In the genomic region with DNA sequence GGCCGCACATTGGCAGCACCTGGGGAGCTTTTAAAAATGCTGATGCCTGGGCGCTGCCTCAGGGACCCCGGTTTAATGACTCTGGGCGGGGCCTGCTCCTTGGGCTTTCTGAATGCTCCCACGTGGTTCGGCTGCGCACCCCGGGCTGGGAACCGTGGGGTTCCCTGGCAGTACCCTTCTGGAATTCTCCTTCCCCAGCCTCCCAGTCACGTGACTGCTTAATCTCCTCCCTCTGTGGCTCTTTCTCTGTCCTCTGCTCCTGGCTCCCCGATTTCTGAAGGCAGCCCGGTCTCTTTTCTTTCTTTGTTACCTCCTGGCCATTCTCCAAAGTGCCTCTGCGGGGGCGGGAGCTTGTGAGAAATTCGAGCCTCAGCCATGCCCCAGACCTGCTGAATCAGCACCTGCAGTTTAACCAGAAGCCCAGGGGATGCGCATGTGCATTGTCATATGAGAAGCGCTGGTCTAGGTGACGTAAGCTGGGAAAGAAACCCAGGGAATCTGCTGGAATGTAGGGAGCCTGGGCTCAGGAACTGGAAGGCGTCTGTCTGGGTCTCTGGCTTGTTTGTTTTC, we compare ENCODE assay signal across 1 cellular context.
TF ChIP-seq lines count a peak whose summit lies in the region.

No MANE protein-coding gene starts in this region.

TF ChIP-seq in K562, 482 proteins besides CTCF, POLR2A, EP300 and RAD21 (continued from another document and continues in another):
- TF ChIP-seq, protein P1, sequence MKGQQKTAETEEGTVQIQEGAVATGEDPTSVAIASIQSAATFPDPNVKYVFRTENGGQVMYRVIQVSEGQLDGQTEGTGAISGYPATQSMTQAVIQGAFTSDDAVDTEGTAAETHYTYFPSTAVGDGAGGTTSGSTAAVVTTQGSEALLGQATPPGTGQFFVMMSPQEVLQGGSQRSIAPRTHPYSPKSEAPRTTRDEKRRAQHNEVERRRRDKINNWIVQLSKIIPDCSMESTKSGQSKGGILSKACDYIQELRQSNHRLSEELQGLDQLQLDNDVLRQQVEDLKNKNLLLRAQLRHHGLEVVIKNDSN (CRISPR knock-in tag; IDR thresholded peaks at IDR 0.05), result peak; percentile 65
- TF ChIP-seq BMI1 (IDR thresholded peaks at IDR 0.05; ENCODE audit: low read length) (no peak), MYC (IDR thresholded peaks at IDR 0.05; ENCODE audit: low read depth, low read length) (0 out of 2 replicates have a peak, but pooled peaks have one; percentile 33), MYC (CRISPR knock-in tag; IDR thresholded peaks at IDR 0.05; ENCODE audit: borderline replicate concordance, low read depth) (no peak), NFATC3 (IDR thresholded peaks at IDR 0.05) (no peak), ZNF431 (CRISPR knock-in tag; IDR thresholded peaks at IDR 0.05) (no peak), ATF1 (CRISPR knock-in tag; IDR thresholded peaks at IDR 0.05) (no peak), ATF1 (tag; IDR thresholded peaks at IDR 0.05) (peak; percentile 26; the same call in 1 of the 2 replicates), NFIC (IDR thresholded peaks at IDR 0.05) (peak; percentile 81), BACH1 (tag; IDR thresholded peaks at IDR 0.05) (no peak), RUNX1 (IDR thresholded peaks at IDR 0.05; ENCODE audit: low read depth) (no peak), NONO (IDR thresholded peaks at IDR 0.05; ENCODE audit: low read depth in 2 of 2, low read length in 1 of 2) (no peak), ZNF316 (IDR thresholded peaks at IDR 0.05) (peak; percentile 98), TOE1 (IDR thresholded peaks at IDR 0.05; ENCODE audit: borderline replicate concordance) (peak; percentile 93), TOE1 (CRISPR knock-in tag; IDR thresholded peaks at IDR 0.05; ENCODE audit: borderline replicate concordance, low read depth) (no peak), ZNF436 (CRISPR knock-in tag; IDR thresholded peaks at IDR 0.05) (no peak), CBX8 (IDR thresholded peaks at IDR 0.05; ENCODE audit: borderline replicate concordance, extremely low read depth, low read depth, low read length, poor library complexity, severe bottlenecking) (no peak), CREM (IDR thresholded peaks at IDR 0.05; ENCODE audit: low read depth) (0 out of 2 replicates have a peak, but pooled peaks have one; percentile 39), ZNF699 (CRISPR knock-in tag; IDR thresholded peaks at IDR 0.05; ENCODE audit: insufficient replicate concordance) (no peak), NCOA2 (IDR thresholded peaks at IDR 0.05; ENCODE audit: partially characterized antibody in 2 of 2) (no peak), NRF1 (conservative IDR thresholded peaks at IDR 0.05 in 1 of 2, IDR thresholded peaks at IDR 0.05 in 1 of 2) (peak; percentile 92 to 93), MAFF (IDR thresholded peaks at IDR 0.05; ENCODE audit: low read length) (peak; percentile 96), BHLHE40 (IDR thresholded peaks at IDR 0.05; ENCODE audit: low read length) (peak; percentile 51), YBX1 (IDR thresholded peaks at IDR 0.05) (no peak), CBFA2T3 (IDR thresholded peaks at IDR 0.05) (0 out of 2 replicates have a peak, but pooled peaks have one; percentile 3), DIDO1 (tag; IDR thresholded peaks at IDR 0.05; ENCODE audit: low read depth) (no peak), MAFG (tag; conservative IDR thresholded peaks at IDR 0.05) (peak; percentile 95)
- TF ChIP-seq, protein P2, sequence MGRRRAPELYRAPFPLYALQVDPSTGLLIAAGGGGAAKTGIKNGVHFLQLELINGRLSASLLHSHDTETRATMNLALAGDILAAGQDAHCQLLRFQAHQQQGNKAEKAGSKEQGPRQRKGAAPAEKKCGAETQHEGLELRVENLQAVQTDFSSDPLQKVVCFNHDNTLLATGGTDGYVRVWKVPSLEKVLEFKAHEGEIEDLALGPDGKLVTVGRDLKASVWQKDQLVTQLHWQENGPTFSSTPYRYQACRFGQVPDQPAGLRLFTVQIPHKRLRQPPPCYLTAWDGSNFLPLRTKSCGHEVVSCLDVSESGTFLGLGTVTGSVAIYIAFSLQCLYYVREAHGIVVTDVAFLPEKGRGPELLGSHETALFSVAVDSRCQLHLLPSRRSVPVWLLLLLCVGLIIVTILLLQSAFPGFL (CRISPR knock-in tag; IDR thresholded peaks at IDR 0.05), result no peak
- TF ChIP-seq, protein P3, sequence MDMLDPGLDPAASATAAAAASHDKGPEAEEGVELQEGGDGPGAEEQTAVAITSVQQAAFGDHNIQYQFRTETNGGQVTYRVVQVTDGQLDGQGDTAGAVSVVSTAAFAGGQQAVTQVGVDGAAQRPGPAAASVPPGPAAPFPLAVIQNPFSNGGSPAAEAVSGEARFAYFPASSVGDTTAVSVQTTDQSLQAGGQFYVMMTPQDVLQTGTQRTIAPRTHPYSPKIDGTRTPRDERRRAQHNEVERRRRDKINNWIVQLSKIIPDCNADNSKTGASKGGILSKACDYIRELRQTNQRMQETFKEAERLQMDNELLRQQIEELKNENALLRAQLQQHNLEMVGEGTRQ (CRISPR knock-in tag; IDR thresholded peaks at IDR 0.05), result peak; percentile 77
- TF ChIP-seq, protein P4, sequence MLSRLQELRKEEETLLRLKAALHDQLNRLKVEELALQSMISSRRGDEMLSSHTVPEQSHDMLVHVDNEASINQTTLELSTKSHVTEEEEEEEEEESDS (CRISPR knock-in tag; IDR thresholded peaks at IDR 0.05), result no peak
- TF ChIP-seq, protein P5, sequence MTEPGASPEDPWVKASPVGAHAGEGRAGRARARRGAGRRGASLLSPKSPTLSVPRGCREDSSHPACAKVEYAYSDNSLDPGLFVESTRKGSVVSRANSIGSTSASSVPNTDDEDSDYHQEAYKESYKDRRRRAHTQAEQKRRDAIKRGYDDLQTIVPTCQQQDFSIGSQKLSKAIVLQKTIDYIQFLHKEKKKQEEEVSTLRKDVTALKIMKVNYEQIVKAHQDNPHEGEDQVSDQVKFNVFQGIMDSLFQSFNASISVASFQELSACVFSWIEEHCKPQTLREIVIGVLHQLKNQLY (CRISPR knock-in tag; conservative IDR thresholded peaks at IDR 0.05), result no peak
- TF ChIP-seq, protein P6, sequence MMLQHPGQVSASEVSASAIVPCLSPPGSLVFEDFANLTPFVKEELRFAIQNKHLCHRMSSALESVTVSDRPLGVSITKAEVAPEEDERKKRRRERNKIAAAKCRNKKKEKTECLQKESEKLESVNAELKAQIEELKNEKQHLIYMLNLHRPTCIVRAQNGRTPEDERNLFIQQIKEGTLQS (IDR thresholded peaks at IDR 0.05), result peak; percentile 60
- TF ChIP-seq, protein P6 (CRISPR knock-in tag; conservative IDR thresholded peaks at IDR 0.05), result no peak
- TF ChIP-seq, protein P7, sequence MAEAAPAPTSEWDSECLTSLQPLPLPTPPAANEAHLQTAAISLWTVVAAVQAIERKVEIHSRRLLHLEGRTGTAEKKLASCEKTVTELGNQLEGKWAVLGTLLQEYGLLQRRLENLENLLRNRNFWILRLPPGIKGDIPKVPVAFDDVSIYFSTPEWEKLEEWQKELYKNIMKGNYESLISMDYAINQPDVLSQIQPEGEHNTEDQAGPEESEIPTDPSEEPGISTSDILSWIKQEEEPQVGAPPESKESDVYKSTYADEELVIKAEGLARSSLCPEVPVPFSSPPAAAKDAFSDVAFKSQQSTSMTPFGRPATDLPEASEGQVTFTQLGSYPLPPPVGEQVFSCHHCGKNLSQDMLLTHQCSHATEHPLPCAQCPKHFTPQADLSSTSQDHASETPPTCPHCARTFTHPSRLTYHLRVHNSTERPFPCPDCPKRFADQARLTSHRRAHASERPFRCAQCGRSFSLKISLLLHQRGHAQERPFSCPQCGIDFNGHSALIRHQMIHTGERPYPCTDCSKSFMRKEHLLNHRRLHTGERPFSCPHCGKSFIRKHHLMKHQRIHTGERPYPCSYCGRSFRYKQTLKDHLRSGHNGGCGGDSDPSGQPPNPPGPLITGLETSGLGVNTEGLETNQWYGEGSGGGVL (CRISPR knock-in tag; IDR thresholded peaks at IDR 0.05), result no peak
- TF ChIP-seq, protein P8, sequence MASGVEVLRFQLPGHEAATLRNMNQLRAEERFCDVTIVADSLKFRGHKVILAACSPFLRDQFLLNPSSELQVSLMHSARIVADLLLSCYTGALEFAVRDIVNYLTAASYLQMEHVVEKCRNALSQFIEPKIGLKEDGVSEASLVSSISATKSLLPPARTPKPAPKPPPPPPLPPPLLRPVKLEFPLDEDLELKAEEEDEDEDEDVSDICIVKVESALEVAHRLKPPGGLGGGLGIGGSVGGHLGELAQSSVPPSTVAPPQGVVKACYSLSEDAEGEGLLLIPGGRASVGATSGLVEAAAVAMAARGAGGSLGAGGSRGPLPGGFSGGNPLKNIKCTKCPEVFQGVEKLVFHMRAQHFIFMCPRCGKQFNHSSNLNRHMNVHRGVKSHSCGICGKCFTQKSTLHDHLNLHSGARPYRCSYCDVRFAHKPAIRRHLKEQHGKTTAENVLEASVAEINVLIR (CRISPR knock-in tag; IDR thresholded peaks at IDR 0.05), result no peak
- TF ChIP-seq, protein P9, sequence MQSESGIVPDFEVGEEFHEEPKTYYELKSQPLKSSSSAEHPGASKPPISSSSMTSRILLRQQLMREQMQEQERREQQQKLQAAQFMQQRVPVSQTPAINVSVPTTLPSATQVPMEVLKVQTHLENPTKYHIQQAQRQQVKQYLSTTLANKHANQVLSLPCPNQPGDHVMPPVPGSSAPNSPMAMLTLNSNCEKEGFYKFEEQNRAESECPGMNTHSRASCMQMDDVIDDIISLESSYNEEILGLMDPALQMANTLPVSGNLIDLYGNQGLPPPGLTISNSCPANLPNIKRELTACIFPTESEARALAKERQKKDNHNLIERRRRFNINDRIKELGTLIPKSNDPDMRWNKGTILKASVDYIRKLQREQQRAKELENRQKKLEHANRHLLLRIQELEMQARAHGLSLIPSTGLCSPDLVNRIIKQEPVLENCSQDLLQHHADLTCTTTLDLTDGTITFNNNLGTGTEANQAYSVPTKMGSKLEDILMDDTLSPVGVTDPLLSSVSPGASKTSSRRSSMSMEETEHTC (IDR thresholded peaks at IDR 0.05), result no peak
- TF ChIP-seq, protein P10, sequence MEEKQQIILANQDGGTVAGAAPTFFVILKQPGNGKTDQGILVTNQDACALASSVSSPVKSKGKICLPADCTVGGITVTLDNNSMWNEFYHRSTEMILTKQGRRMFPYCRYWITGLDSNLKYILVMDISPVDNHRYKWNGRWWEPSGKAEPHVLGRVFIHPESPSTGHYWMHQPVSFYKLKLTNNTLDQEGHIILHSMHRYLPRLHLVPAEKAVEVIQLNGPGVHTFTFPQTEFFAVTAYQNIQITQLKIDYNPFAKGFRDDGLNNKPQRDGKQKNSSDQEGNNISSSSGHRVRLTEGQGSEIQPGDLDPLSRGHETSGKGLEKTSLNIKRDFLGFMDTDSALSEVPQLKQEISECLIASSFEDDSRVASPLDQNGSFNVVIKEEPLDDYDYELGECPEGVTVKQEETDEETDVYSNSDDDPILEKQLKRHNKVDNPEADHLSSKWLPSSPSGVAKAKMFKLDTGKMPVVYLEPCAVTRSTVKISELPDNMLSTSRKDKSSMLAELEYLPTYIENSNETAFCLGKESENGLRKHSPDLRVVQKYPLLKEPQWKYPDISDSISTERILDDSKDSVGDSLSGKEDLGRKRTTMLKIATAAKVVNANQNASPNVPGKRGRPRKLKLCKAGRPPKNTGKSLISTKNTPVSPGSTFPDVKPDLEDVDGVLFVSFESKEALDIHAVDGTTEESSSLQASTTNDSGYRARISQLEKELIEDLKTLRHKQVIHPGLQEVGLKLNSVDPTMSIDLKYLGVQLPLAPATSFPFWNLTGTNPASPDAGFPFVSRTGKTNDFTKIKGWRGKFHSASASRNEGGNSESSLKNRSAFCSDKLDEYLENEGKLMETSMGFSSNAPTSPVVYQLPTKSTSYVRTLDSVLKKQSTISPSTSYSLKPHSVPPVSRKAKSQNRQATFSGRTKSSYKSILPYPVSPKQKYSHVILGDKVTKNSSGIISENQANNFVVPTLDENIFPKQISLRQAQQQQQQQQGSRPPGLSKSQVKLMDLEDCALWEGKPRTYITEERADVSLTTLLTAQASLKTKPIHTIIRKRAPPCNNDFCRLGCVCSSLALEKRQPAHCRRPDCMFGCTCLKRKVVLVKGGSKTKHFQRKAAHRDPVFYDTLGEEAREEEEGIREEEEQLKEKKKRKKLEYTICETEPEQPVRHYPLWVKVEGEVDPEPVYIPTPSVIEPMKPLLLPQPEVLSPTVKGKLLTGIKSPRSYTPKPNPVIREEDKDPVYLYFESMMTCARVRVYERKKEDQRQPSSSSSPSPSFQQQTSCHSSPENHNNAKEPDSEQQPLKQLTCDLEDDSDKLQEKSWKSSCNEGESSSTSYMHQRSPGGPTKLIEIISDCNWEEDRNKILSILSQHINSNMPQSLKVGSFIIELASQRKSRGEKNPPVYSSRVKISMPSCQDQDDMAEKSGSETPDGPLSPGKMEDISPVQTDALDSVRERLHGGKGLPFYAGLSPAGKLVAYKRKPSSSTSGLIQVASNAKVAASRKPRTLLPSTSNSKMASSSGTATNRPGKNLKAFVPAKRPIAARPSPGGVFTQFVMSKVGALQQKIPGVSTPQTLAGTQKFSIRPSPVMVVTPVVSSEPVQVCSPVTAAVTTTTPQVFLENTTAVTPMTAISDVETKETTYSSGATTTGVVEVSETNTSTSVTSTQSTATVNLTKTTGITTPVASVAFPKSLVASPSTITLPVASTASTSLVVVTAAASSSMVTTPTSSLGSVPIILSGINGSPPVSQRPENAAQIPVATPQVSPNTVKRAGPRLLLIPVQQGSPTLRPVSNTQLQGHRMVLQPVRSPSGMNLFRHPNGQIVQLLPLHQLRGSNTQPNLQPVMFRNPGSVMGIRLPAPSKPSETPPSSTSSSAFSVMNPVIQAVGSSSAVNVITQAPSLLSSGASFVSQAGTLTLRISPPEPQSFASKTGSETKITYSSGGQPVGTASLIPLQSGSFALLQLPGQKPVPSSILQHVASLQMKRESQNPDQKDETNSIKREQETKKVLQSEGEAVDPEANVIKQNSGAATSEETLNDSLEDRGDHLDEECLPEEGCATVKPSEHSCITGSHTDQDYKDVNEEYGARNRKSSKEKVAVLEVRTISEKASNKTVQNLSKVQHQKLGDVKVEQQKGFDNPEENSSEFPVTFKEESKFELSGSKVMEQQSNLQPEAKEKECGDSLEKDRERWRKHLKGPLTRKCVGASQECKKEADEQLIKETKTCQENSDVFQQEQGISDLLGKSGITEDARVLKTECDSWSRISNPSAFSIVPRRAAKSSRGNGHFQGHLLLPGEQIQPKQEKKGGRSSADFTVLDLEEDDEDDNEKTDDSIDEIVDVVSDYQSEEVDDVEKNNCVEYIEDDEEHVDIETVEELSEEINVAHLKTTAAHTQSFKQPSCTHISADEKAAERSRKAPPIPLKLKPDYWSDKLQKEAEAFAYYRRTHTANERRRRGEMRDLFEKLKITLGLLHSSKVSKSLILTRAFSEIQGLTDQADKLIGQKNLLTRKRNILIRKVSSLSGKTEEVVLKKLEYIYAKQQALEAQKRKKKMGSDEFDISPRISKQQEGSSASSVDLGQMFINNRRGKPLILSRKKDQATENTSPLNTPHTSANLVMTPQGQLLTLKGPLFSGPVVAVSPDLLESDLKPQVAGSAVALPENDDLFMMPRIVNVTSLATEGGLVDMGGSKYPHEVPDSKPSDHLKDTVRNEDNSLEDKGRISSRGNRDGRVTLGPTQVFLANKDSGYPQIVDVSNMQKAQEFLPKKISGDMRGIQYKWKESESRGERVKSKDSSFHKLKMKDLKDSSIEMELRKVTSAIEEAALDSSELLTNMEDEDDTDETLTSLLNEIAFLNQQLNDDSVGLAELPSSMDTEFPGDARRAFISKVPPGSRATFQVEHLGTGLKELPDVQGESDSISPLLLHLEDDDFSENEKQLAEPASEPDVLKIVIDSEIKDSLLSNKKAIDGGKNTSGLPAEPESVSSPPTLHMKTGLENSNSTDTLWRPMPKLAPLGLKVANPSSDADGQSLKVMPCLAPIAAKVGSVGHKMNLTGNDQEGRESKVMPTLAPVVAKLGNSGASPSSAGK (IDR thresholded peaks at IDR 0.05), result 0 out of 2 replicates have a peak, but pooled peaks have one; percentile 25
